ENCODE assay signal across 1 cellular context in genomic region chr5:170757182-170757601, GRCh38.
A peak's percentile ranks its signal among the peaks of the same experiment; 100 is the strongest.
TF ChIP-seq lines count a peak whose summit lies in the region.

No MANE protein-coding gene starts in this region.

TF ChIP-seq in GM12878, 131 proteins besides CTCF, POLR2A, EP300 and RAD21 (continued from another document):
- peak; percentile 60 for TF ChIP-seq SKIL (IDR thresholded peaks at IDR 0.05; ENCODE audit: low read depth, poor library complexity, severe bottlenecking)
- TF ChIP-seq TCF12 (IDR thresholded peaks at IDR 0.05; ENCODE audit: low read depth, low read length): no peak
- TF ChIP-seq TARDBP (IDR thresholded peaks at IDR 0.05; ENCODE audit: borderline replicate concordance): no peak
- TF ChIP-seq GATAD2B (conservative IDR thresholded peaks at IDR 0.05; ENCODE audit: low read depth): peak; percentile 50; the same call in 1 of the 2 replicates
- TF ChIP-seq CHD2 (IDR thresholded peaks at IDR 0.05; ENCODE audit: borderline replicate concordance, low read depth, low read length): 0 out of 2 replicates have a peak, but pooled peaks have one; percentile 30
- TF ChIP-seq ESRRA (IDR thresholded peaks at IDR 0.05; ENCODE audit: low read length): no peak
- TF ChIP-seq CBFB (IDR thresholded peaks at IDR 0.05; ENCODE audit: low read depth): no peak
- peak; percentile 73; the same call in 1 of the 2 replicates for TF ChIP-seq ZNF217 (IDR thresholded peaks at IDR 0.05)
- TF ChIP-seq ZBTB40 (IDR thresholded peaks at IDR 0.05; ENCODE audit: borderline replicate concordance): no peak
- TF ChIP-seq ZNF687 (IDR thresholded peaks at IDR 0.05): no peak
- TF ChIP-seq SPI1 (IDR thresholded peaks at IDR 0.05; ENCODE audit: borderline replicate concordance, insufficient read depth, low read depth, low read length): peak; percentile 2; the same call in 1 of the 2 replicates
- no peak for TF ChIP-seq NFYA (IDR thresholded peaks at IDR 0.05; ENCODE audit: borderline replicate concordance, low read depth, low read length)
- no peak for TF ChIP-seq E2F4 (IDR thresholded peaks at IDR 0.05; ENCODE audit: low read depth, low read length)
- peak; percentile 65 to 73; a peak in 3 of 4 replicates for TF ChIP-seq IKZF2 (IDR thresholded peaks at IDR 0.05)
- TF ChIP-seq PBX3 (IDR thresholded peaks at IDR 0.05; ENCODE audit: insufficient replicate concordance, low read depth, low read length): no peak
- no peak for TF ChIP-seq ZNF24 (IDR thresholded peaks at IDR 0.05)
- peak; percentile 72 for TF ChIP-seq DPF2 (IDR thresholded peaks at IDR 0.05)
- no peak for TF ChIP-seq HDAC2 (IDR thresholded peaks at IDR 0.05)
- TF ChIP-seq EGR1 (IDR thresholded peaks at IDR 0.05; ENCODE audit: borderline replicate concordance in 1 of 2, low read depth in 2 of 2, low read length in 2 of 2): no peak
- TF ChIP-seq RAD51 (IDR thresholded peaks at IDR 0.05): peak; percentile 25; the same call in 1 of the 2 replicates
- no peak for TF ChIP-seq SIX5 (IDR thresholded peaks at IDR 0.05; ENCODE audit: low read depth, low read length, severe bottlenecking)
- TF ChIP-seq RELB (IDR thresholded peaks at IDR 0.05; ENCODE audit: low read depth): peak; percentile 75; the same call in 1 of the 2 replicates
- TF ChIP-seq PML (IDR thresholded peaks at IDR 0.05; ENCODE audit: low read length): no peak
- no peak for TF ChIP-seq POU2F2 (IDR thresholded peaks at IDR 0.05; ENCODE audit: borderline replicate concordance, low read depth, low read length)
- TF ChIP-seq IKZF1 (conservative IDR thresholded peaks at IDR 0.05): peak; percentile 72
TF ChIP-seq in GM12878: peak in this region for 14.
